In genomic region chr9:126558051-126558665, GRCh38 we compare ENCODE assay signal across 8 cellular contexts. TPM values are rescaled to one million over a fixed set of nuclear protein-coding genes. Genes with fewer than 3 reads are reported as not detected.
DNase-seq lines count a peak whose midpoint lies in the region; ATAC-seq and TF ChIP-seq lines count a peak whose summit lies in the region.

No MANE protein-coding gene starts in this region.

- H3K4me3 Mint-ChIP-seq in activated CD4-positive, alpha-beta T cell treated with anti-CD3 and anti-CD28 coated beads, Interleukin-2, amount 10 ng/mL, durations not matched to agents 7 days and 5 days: no peak overlapping the region

- H3K36me3 Mint-ChIP-seq in activated CD4-positive, alpha-beta T cell treated with anti-CD3 and anti-CD28 coated beads, Interleukin-2, amount 10 ng/mL, durations not matched to agents 7 days and 5 days (ENCODE audit: low read depth): no peaks in the 10 kb centered on the region

- POLR2A ChIA-PET in activated CD4-positive, alpha-beta T cell treated with anti-CD3 and anti-CD28 coated beads, Interleukin-2, amount 10 ng/mL, durations not matched to agents 7 days and 5 days (lab: Charles Lee): no interaction called here

- no peaks in the 10 kb centered on the region for H3K4me1 ChIP-seq in lung (ENCODE audit: control insufficient read depth in 2 of 2, insufficient read depth in 2 of 2, low read length in 2 of 2)

- H3K27me3 ChIP-seq in lung (ENCODE audit: control insufficient read depth, insufficient read depth): no peaks in the 10 kb centered on the region

- CTCF ChIA-PET in activated CD4-positive, alpha-beta T cell treated with anti-CD3 and anti-CD28 coated beads, Interleukin-2, amount 10 ng/mL, durations not matched to agents 7 days and 5 days (lab: Charles Lee): interaction anchor here (0.9 to 5.4 kb wide), 12 partner anchors 10 to 159 kb away, joined by 3 to 63 read pairs (median 3); no protein-coding TSS in a partner anchor

- no peaks in the 10 kb centered on the region for H3K4me1 Mint-ChIP-seq in activated CD4-positive, alpha-beta T cell treated with anti-CD3 and anti-CD28 coated beads, Interleukin-2, amount 10 ng/mL, durations not matched to agents 7 days and 5 days

- no peak overlapping the region for H3K27ac Mint-ChIP-seq in activated CD4-positive, alpha-beta T cell treated with anti-CD3 and anti-CD28 coated beads, Interleukin-2, amount 10 ng/mL, durations not matched to agents 7 days and 5 days

- 15 to 23% methylated on average over 6 of the region's 6 CpGs for WGBS in lung, 2 donors

- no peaks in the 10 kb centered on the region for H3K36me3 ChIP-seq in lung (ENCODE audit: control insufficient read depth in 2 of 2, insufficient read depth in 2 of 2, low read length in 2 of 2)

- no peak overlapping the region for H3K4me3 ChIP-seq in lung

- peak; percentile 33 to 66 for DNase-seq in SHP77 (lab: John Stamatoyannopoulos, UW)
- no peak for DNase-seq in SHP77 treated with DMSO at 0.1 percent for 48 hours (lab: John Stamatoyannopoulos, UW)
- DNase-seq in NCI-H2171 treated with DMSO at 0.1 percent for 48 hours (lab: John Stamatoyannopoulos, UW): peak; percentile 74
- DNase-seq in activated CD4-positive, alpha-beta T cell treated with anti-CD3 and anti-CD28 coated beads, Interleukin-2, amount 10 ng/mL, durations not matched to agents 7 days and 5 days: peak; percentile 70
- DNase-seq in dermis blood vessel endothelial cell: peak; percentile 68
- peak; percentile 70 for DNase-seq in lung (ENCODE audit: low spot score)
- peak; percentile 21 to 37 for DNase-seq in stimulated activated CD8-positive, alpha-beta memory T cell treated with anti-CD3 and anti-CD28 coated beads, Interleukin-15, amount 100 ng/mL, for 4 hours (ENCODE audit: low read depth in 2 of 2)

- peaks cover 24% of the 10 kb centered on the region for H3K27me3 Mint-ChIP-seq in activated CD4-positive, alpha-beta T cell treated with anti-CD3 and anti-CD28 coated beads, Interleukin-2, amount 10 ng/mL, durations not matched to agents 7 days and 5 days

- TF ChIP-seq CTCF in lung (IDR thresholded peaks at IDR 0.05; ENCODE audit: control extremely low read depth, extremely low read depth): peak; percentile 98

- H3K9me3 Mint-ChIP-seq in activated CD4-positive, alpha-beta T cell treated with anti-CD3 and anti-CD28 coated beads, Interleukin-2, amount 10 ng/mL, durations not matched to agents 7 days and 5 days: no peaks in the 10 kb centered on the region

- no peak overlapping the region for H3K27ac ChIP-seq in lung (ENCODE audit: low read depth in 1 of 2, low read length in 1 of 2)

- ATAC-seq in lung (ENCODE audit: insufficient read depth, low FRiP score) (peak; percentile 77), HG03521 (IDR thresholded peaks at IDR 0.05; ENCODE audit: unreplicated experiment) (no peak)

- H3K9me3 ChIP-seq in lung (ENCODE audit: control insufficient read depth in 2 of 2, insufficient read depth in 1 of 2, low read length in 1 of 2): no peaks in the 10 kb centered on the region

RNA-seq across cellular contexts. Expression of gene LMX1B, which starts 55.6 kb away (rescaled TPM):
- total RNA-seq in activated CD4-positive, alpha-beta T cell treated with anti-CD3 and anti-CD28 coated beads, Interleukin-2, amount 10 ng/mL, durations not matched to agents 7 days and 5 days: not detected
- total RNA-seq in dermis blood vessel endothelial cell (not detected in 2 replicates), lung (under 1 TPM; 0.14 to 0.77 TPM)
- polyA plus RNA-seq in lung: under 1 TPM; under 0.01 to 0.06 TPM
